ENCODE assay signal across 10 cellular contexts in genomic region chr7:1950623-1951523, GRCh38.
DNase-seq lines count a peak whose midpoint lies in the region; ATAC-seq and TF ChIP-seq lines count a peak whose summit lies in the region.
"Had no signal": no experiment of that assay in that cellular context is flagged by ENCODE, and none has a peak within 500 bp of the region (broad histone marks: within the 10 kb centered on the region; RNA-seq: fewer than 3 reads in every experiment).

No MANE protein-coding gene starts in this region.

- DNase-seq in activated CD4-positive, alpha-beta T cell treated with anti-CD3 and anti-CD28 coated beads for 36 hours, result peak; percentile 52
- no peak for DNase-seq in activated CD4-positive, alpha-beta T cell treated with anti-CD3 and anti-CD28 coated beads, Interleukin-2, amount 50 U/mL, for 48 hours
- DNase-seq in NCI-H460 (ENCODE audit: extremely low read depth, low read depth) (peak; percentile 56), cerebellar cortex (ENCODE audit: low spot score) (peak; percentile 28), psoas muscle (peak; percentile 59 to 76), brain microvascular endothelial cell (no peak), sigmoid colon (no peak)
- DNase-seq: nucleus accumbens had no signal

- H3K9me3 Mint-ChIP-seq in activated CD4-positive, alpha-beta T cell treated with anti-CD3 and anti-CD28 coated beads for 36 hours (ENCODE audit: low read depth), result no peaks in the 10 kb centered on the region
- H3K9me3 Mint-ChIP-seq: stimulated activated naive CD8-positive, alpha-beta T cell treated with anti-CD3 and anti-CD28 coated beads, Interleukin-15, Interleukin-2, amounts not matched to agents 100 ng/mL and 50 ng/mL, for 24 hours had no signal

- peak; percentile 76 for ATAC-seq in activated CD4-positive, alpha-beta T cell treated with anti-CD3 and anti-CD28 coated beads for 36 hours
- ATAC-seq in psoas muscle (peak; percentile 61 to 88 (median 83)), GM21515 (IDR thresholded peaks at IDR 0.05; ENCODE audit: unreplicated experiment) (no peak)

- no peak overlapping the region for H3K27ac Mint-ChIP-seq in activated CD4-positive, alpha-beta T cell treated with anti-CD3 and anti-CD28 coated beads for 36 hours
- H3K27ac Mint-ChIP-seq: stimulated activated naive CD8-positive, alpha-beta T cell treated with anti-CD3 and anti-CD28 coated beads, Interleukin-15, Interleukin-2, amounts not matched to agents 100 ng/mL and 50 ng/mL, for 24 hours had no signal

- no peak for TF ChIP-seq EP300 in sigmoid colon (IDR thresholded peaks at IDR 0.05)

- WGBS in psoas muscle, 3 donors, result 26 to 35% (median 29%) methylated on average over 26 to 28 of the region's 28 CpGs
- WGBS in sigmoid colon, 2 donors, result 56 to 66% methylated on average over 28 of the region's 28 CpGs

- no peaks in the 10 kb centered on the region for H3K27me3 Mint-ChIP-seq in activated CD4-positive, alpha-beta T cell treated with anti-CD3 and anti-CD28 coated beads for 36 hours
- H3K27me3 Mint-ChIP-seq: stimulated activated naive CD8-positive, alpha-beta T cell treated with anti-CD3 and anti-CD28 coated beads, Interleukin-15, Interleukin-2, amounts not matched to agents 100 ng/mL and 50 ng/mL, for 24 hours had no signal

- H3K27me3 ChIP-seq in psoas muscle (ENCODE audit: insufficient read depth in 3 of 3, low read length in 2 of 3) (no peaks in the 10 kb centered on the region), brain microvascular endothelial cell (replicated peaks) (no peaks in the 10 kb centered on the region), sigmoid colon (no peaks in the 10 kb centered on the region)

- H3K36me3 ChIP-seq in psoas muscle (ENCODE audit: insufficient read depth in 1 of 2, low read depth in 1 of 2), result no peaks in the 10 kb centered on the region
- no peaks in the 10 kb centered on the region for H3K36me3 ChIP-seq in brain microvascular endothelial cell (replicated peaks)
- no peaks in the 10 kb centered on the region for H3K36me3 ChIP-seq in sigmoid colon

- H3K4me3 ChIP-seq in psoas muscle, result no peak overlapping the region
- H3K4me3 ChIP-seq in brain microvascular endothelial cell (ENCODE audit: low read depth, low read length), result no peak overlapping the region
- no peak overlapping the region for H3K4me3 ChIP-seq in sigmoid colon

- no peak for TF ChIP-seq POLR2A in sigmoid colon (IDR thresholded peaks at IDR 0.05)

- no peak overlapping the region for H3K27ac ChIP-seq in psoas muscle
- H3K27ac ChIP-seq in brain microvascular endothelial cell, result no peak overlapping the region
- H3K27ac ChIP-seq in sigmoid colon, result no peak overlapping the region

- H3K9me3 ChIP-seq in psoas muscle, result no peaks in the 10 kb centered on the region
- no peaks in the 10 kb centered on the region for H3K9me3 ChIP-seq in sigmoid colon

- POLR2A ChIA-PET in activated CD4-positive, alpha-beta T cell treated with anti-CD3 and anti-CD28 coated beads for 36 hours (lab: Charles Lee), result no interaction called here

- TF ChIP-seq CTCF in psoas muscle (IDR thresholded peaks at IDR 0.05), result no peak
- no peak for TF ChIP-seq CTCF in brain microvascular endothelial cell (IDR thresholded peaks at IDR 0.05; ENCODE audit: low read depth, low read length, missing control alignments)
- no peak for TF ChIP-seq CTCF in sigmoid colon (IDR thresholded peaks at IDR 0.05)

- CTCF ChIA-PET in activated CD4-positive, alpha-beta T cell treated with anti-CD3 and anti-CD28 coated beads for 36 hours (lab: Charles Lee), result interaction anchor here (0.7 to 1.0 kb wide), 2 partner anchors 11 to 413 kb away, joined by 3 to 4 read pairs; no protein-coding TSS in a partner anchor

- peaks cover 14% of the 10 kb centered on the region for H3K4me1 ChIP-seq in psoas muscle
- H3K4me1 ChIP-seq in sigmoid colon, result peaks cover 0 to 12% (median 0%) of the 10 kb centered on the region in 4 donors

- intact Hi-C loops in activated CD4-positive, alpha-beta T cell treated with anti-CD3 and anti-CD28 coated beads for 36 hours (cut with DNase I, micrococcal nuclease), result no loop called here
- intact Hi-C loops in psoas muscle (cut with DNase I), result no loop called here
- intact Hi-C loops in sigmoid colon (cut with DNase I), result no loop called here

- H3K4me3 Mint-ChIP-seq in activated CD4-positive, alpha-beta T cell treated with anti-CD3 and anti-CD28 coated beads for 36 hours, result no peak overlapping the region
- H3K4me3 Mint-ChIP-seq: stimulated activated naive CD8-positive, alpha-beta T cell treated with anti-CD3 and anti-CD28 coated beads, Interleukin-15, Interleukin-2, amounts not matched to agents 100 ng/mL and 50 ng/mL, for 24 hours had no signal

- peaks cover 3% of the 10 kb centered on the region for H3K36me3 Mint-ChIP-seq in activated CD4-positive, alpha-beta T cell treated with anti-CD3 and anti-CD28 coated beads for 36 hours (ENCODE audit: low read depth)

- peaks cover 17% of the 10 kb centered on the region for H3K4me1 Mint-ChIP-seq in activated CD4-positive, alpha-beta T cell treated with anti-CD3 and anti-CD28 coated beads for 36 hours

- in situ Hi-C loops in brain microvascular endothelial cell (cut with HindIII; ENCODE audit: low pct_ligation_motif_present, low sequenced_read_pairs), result no loop called here

Comparison
In these comparisons a context has a peak if more than half of its experiments do, and no peak if none do; other contexts are left out.
1. DNase-seq: peak in activated CD4-positive, alpha-beta T cell treated with anti-CD3 and anti-CD28 coated beads for 36 hours (single experiment), NCI-H460 (single experiment), cerebellar cortex (single experiment) and psoas muscle (2 of 2); none in activated CD4-positive, alpha-beta T cell treated with anti-CD3 and anti-CD28 coated beads, Interleukin-2, amount 50 U/mL, for 48 hours (0 of 2), brain microvascular endothelial cell (single experiment) and sigmoid colon (single experiment).